ENCODE assay signal across 9 cellular contexts in genomic region chr19:56112313-56112709, GRCh38. TPM values are rescaled to one million over a fixed set of nuclear protein-coding genes. Genes with fewer than 3 reads are reported as not detected.
A peak's percentile ranks its signal among the peaks of the same experiment; 100 is the strongest.
DNase-seq lines count a peak whose midpoint lies in the region; ATAC-seq and TF ChIP-seq lines count a peak whose summit lies in the region.
"Had no signal": no experiment of that assay in that cellular context is flagged by ENCODE, and none has a peak within 500 bp of the region (broad histone marks: within the 10 kb centered on the region; RNA-seq: fewer than 3 reads in every experiment).

No MANE protein-coding gene starts in this region.

- no peak for TF ChIP-seq POLR2A in ovary (IDR thresholded peaks at IDR 0.05)

- H3K4me3 ChIP-seq in psoas muscle (no peak overlapping the region), foreskin fibroblast (ENCODE audit: low read depth in 1 of 2, low read length in 2 of 2) (no peak overlapping the region), ovary (no peak overlapping the region)

- H3K27me3 ChIP-seq in psoas muscle (ENCODE audit: insufficient read depth in 3 of 3, low read length in 2 of 3) (no peaks in the 10 kb centered on the region), ovary (no peaks in the 10 kb centered on the region)

- no peak for TF ChIP-seq EP300 in ovary (IDR thresholded peaks at IDR 0.05)

- no peaks in the 10 kb centered on the region for H3K9me3 Mint-ChIP-seq in dendritic cell treated with granulocyte-macrophage colony-stimulating factor and Interleukin-4, amounts not matched to agents 40 ng/mL and 50 ng/mL, for 4 days

- peaks cover 83% of the 10 kb centered on the region for H3K4me1 Mint-ChIP-seq in dendritic cell treated with granulocyte-macrophage colony-stimulating factor and Interleukin-4, amounts not matched to agents 40 ng/mL and 50 ng/mL, for 4 days (ENCODE audit: low read depth)

- peak; percentile 27 to 65 for DNase-seq in NCI-H2081 (lab: John Stamatoyannopoulos, UW)
- no peak for DNase-seq in NCI-H2081 treated with DMSO at 0.1 percent for 48 hours (lab: John Stamatoyannopoulos, UW)
- peak; percentile 88 for DNase-seq in NCI-H146 treated with DMSO at 0.1 percent for 48 hours (lab: John Stamatoyannopoulos, UW; ENCODE audit: unreplicated experiment)
- DNase-seq in psoas muscle: no peak
- DNase-seq in foreskin fibroblast: no peak
- DNase-seq in ovary: no peak
- DNase-seq in SHP77 (lab: John Stamatoyannopoulos, UW): no peak
- DNase-seq: OCI-M1 had no signal

- intact Hi-C loops in dendritic cell treated with granulocyte-macrophage colony-stimulating factor and Interleukin-4, amounts not matched to agents 40 ng/mL and 50 ng/mL, for 4 days (cut with micrococcal nuclease): no loop called here
- intact Hi-C loops in psoas muscle (cut with DNase I): no loop called here
- intact Hi-C loops in ovary (cut with DNase I): loop anchor here in 1 of 4 donors (5.0 kb wide), 1 partner anchor 45 kb away; no protein-coding TSS in a partner anchor

- whole genome bisulfite sequencing in psoas muscle, 3 donors: 53 to 59% (median 59%) methylated on average over 10 of the region's 10 CpGs
- WGBS in ovary, 3 donors: 48 to 55% (median 50%) methylated on average over 10 of the region's 10 CpGs

- no peak for ATAC-seq in psoas muscle

- H3K9me3 ChIP-seq in psoas muscle (no peaks in the 10 kb centered on the region), ovary (no peaks in the 10 kb centered on the region)

- peaks cover 50% of the 10 kb centered on the region for H3K36me3 Mint-ChIP-seq in dendritic cell treated with granulocyte-macrophage colony-stimulating factor and Interleukin-4, amounts not matched to agents 40 ng/mL and 50 ng/mL, for 4 days (ENCODE audit: low read depth)

- no peak overlapping the region for H3K4me3 Mint-ChIP-seq in dendritic cell treated with granulocyte-macrophage colony-stimulating factor and Interleukin-4, amounts not matched to agents 40 ng/mL and 50 ng/mL, for 4 days

- no peak for TF ChIP-seq CTCF in psoas muscle (IDR thresholded peaks at IDR 0.05)
- TF ChIP-seq CTCF in foreskin fibroblast (IDR thresholded peaks at IDR 0.05; ENCODE audit: low read depth, low read length): no peak
- TF ChIP-seq CTCF in ovary (IDR thresholded peaks at IDR 0.05): no peak

- peak overlapping the region; percentile 61 for H3K27ac Mint-ChIP-seq in dendritic cell treated with granulocyte-macrophage colony-stimulating factor and Interleukin-4, amounts not matched to agents 40 ng/mL and 50 ng/mL, for 4 days

- H3K27me3 Mint-ChIP-seq in dendritic cell treated with granulocyte-macrophage colony-stimulating factor and Interleukin-4, amounts not matched to agents 40 ng/mL and 50 ng/mL, for 4 days: no peaks in the 10 kb centered on the region

- peaks cover 82% of the 10 kb centered on the region for H3K4me1 ChIP-seq in psoas muscle
- H3K4me1 ChIP-seq in ovary (ENCODE audit: insufficient read depth): peaks cover 37% of the 10 kb centered on the region

- no peaks in the 10 kb centered on the region for H3K36me3 ChIP-seq in psoas muscle (ENCODE audit: insufficient read depth in 1 of 2, low read depth in 1 of 2)
- H3K36me3 ChIP-seq in ovary: no peaks in the 10 kb centered on the region

- peak overlapping the region; percentile 72 for H3K27ac ChIP-seq in psoas muscle
- no peak overlapping the region for H3K27ac ChIP-seq in ovary

RNA-seq across cellular contexts. Expression of gene ZNF787, which starts 8.8 kb away (rescaled TPM):
- total RNA-seq in psoas muscle: 10 to 100 TPM; 33.3 to 62.7 (median 54.2) TPM
- polyA plus RNA-seq in psoas muscle: 10 to 100 TPM; 27.3 to 56.6 (median 49.1) TPM
- 10 to 100 TPM; 10.4 to 36.8 (median 27.5) TPM for total RNA-seq in ovary
- polyA plus RNA-seq in ovary: 10 to 100 TPM in 1 of 2 donors, 1 to 10 TPM in 1; 3.0 to 20.4 TPM

RNA-seq across cellular contexts. Expression of gene ZNF444, which starts 28.8 kb away (rescaled TPM):
- total RNA-seq in psoas muscle (10 to 100 TPM; 12.0 to 20.6 (median 16.6) TPM), ovary (10 to 100 TPM; 27.4 to 48.2 (median 38.2) TPM)
- polyA plus RNA-seq in psoas muscle (10 to 100 TPM; 14.1 to 22.4 (median 14.7) TPM), ovary (10 to 100 TPM in 1 of 2 donors, 1 to 10 TPM in 1; 7.3 to 25.5 TPM)

Comparison
In these comparisons a context has a peak if more than half of its experiments do, and no peak if none do; other contexts are left out.
1. DNase-seq: peak in NCI-H2081 (2 of 2) and NCI-H146 treated with DMSO at 0.1 percent for 48 hours (single experiment); none in NCI-H2081 treated with DMSO at 0.1 percent for 48 hours (single experiment), psoas muscle (0 of 2), foreskin fibroblast (0 of 2), ovary (0 of 5) and SHP77 (0 of 2).